15 cellular contexts compared by ENCODE assay signal in genomic region chr17:1880851-1881630, GRCh38. TPM values are rescaled to one million over a fixed set of nuclear protein-coding genes. Genes with fewer than 3 reads are reported as not detected.
DNase-seq lines count a peak whose midpoint lies in the region; ATAC-seq and TF ChIP-seq lines count a peak whose summit lies in the region.
"Had no signal": no experiment of that assay in that cellular context is flagged by ENCODE, and none has a peak within 500 bp of the region (broad histone marks: within the 10 kb centered on the region; RNA-seq: fewer than 3 reads in every experiment).

No MANE protein-coding gene starts in this region.

- no peak overlapping the region for H2BK15ac ChIP-seq in IMR-90 (ENCODE audit: low read depth, low read length)

- H3K4me2 ChIP-seq in IMR-90 (ENCODE audit: low read depth, low read length), result no peak overlapping the region

- peak; percentile 40; the same call in 1 of the 2 replicates for ATAC-seq in IMR-90 (ENCODE audit: low read depth)
- ATAC-seq in left ventricle myocardium superior, result peak; percentile 58
- no peak for ATAC-seq in body of pancreas
- no peak for ATAC-seq in HG02973 (IDR thresholded peaks at IDR 0.05; ENCODE audit: unreplicated experiment)
- ATAC-seq: PC-3 had no signal

- H2BK120ac ChIP-seq in IMR-90 (ENCODE audit: low read depth, low read length), result no peak overlapping the region

- no peaks in the 10 kb centered on the region for H4K20me1 ChIP-seq in IMR-90 (ENCODE audit: insufficient read depth, low read length)

- TF ChIP-seq CTCF in IMR-90 (conservative IDR thresholded peaks at IDR 0.05; ENCODE audit: low read depth, low read length) (no peak), body of pancreas (IDR thresholded peaks at IDR 0.05) (no peak)

- CTCF ChIA-PET in IMR-90 (lab: Yijun Ruan, JAX), result interaction anchor here (0.9 to 1.0 kb wide), 2 partner anchors 12 to 159 kb away, joined by 3 read pairs; no protein-coding TSS in a partner anchor

- H4K5ac ChIP-seq in IMR-90 (ENCODE audit: low read depth, low read length), result no peak overlapping the region

- no peak overlapping the region for H4K8ac ChIP-seq in IMR-90 (ENCODE audit: low read depth in 2 of 2, low read length in 2 of 2)

- no peak for TF ChIP-seq RAD21 in IMR-90 (IDR thresholded peaks at IDR 0.05; ENCODE audit: low read length)

- no peaks in the 10 kb centered on the region; a peak in 1 of 4 replicates for H3K79me1 ChIP-seq in IMR-90 (ENCODE audit: low read depth in 1 of 2, low read length in 2 of 2)

- no peak overlapping the region for H4K91ac ChIP-seq in IMR-90 (ENCODE audit: insufficient read depth, low read depth, low read length)

- no peak overlapping the region for H3K23ac ChIP-seq in IMR-90 (ENCODE audit: low read depth, low read length)

- no peaks in the 10 kb centered on the region for H3K9me3 ChIP-seq in IMR-90 (ENCODE audit: control insufficient read depth, insufficient read depth, low read length)
- no peaks in the 10 kb centered on the region for H3K9me3 ChIP-seq in body of pancreas

- H2BK5ac ChIP-seq in IMR-90 (ENCODE audit: low read depth, low read length, poor library complexity, severe bottlenecking), result no peak overlapping the region

- H3K56ac ChIP-seq in IMR-90 (ENCODE audit: extremely low read depth, insufficient read depth, low read length), result no peak overlapping the region

- H3K4me3 ChIP-seq in IMR-90 (ENCODE audit: insufficient read depth, low read depth, low read length) (no peak overlapping the region), body of pancreas (no peak overlapping the region)
- H3K4me3 ChIP-seq: lung had no signal

- H3K18ac ChIP-seq in IMR-90 (ENCODE audit: low read depth, low read length), result no peak overlapping the region

- H3K36me3 ChIP-seq in IMR-90 (ENCODE audit: control insufficient read depth, insufficient read depth, low read length), result peaks cover 48% of the 10 kb centered on the region
- H3K36me3 ChIP-seq in body of pancreas (replicated peaks in 1 of 2; ENCODE audit: insufficient read depth in 1 of 2, low read depth in 2 of 2), result peaks cover 0 to 17% of the 10 kb centered on the region in 2 donors

- H3K4ac ChIP-seq in IMR-90 (ENCODE audit: low read depth, low read length), result no peak overlapping the region

- in situ Hi-C loops in IMR-90 (cut with MboI; ENCODE audit: low sequenced_read_pairs), result no loop called here

- no peak overlapping the region for H3K27ac ChIP-seq in IMR-90 (ENCODE audit: insufficient read depth, low read length)
- peak overlapping the region; percentile 65 for H3K27ac ChIP-seq in substantia nigra (ENCODE audit: low read depth, low read length, poor library complexity, severe bottlenecking)
- no peak overlapping the region for H3K27ac ChIP-seq in body of pancreas

- intact Hi-C loops in IMR-90 (cut with micrococcal nuclease), result no loop called here
- intact Hi-C loops in left ventricle myocardium superior (cut with micrococcal nuclease), result no loop called here
- intact Hi-C loops in body of pancreas (cut with DNase I), result no loop called here

- H3K4me1 ChIP-seq in IMR-90 (ENCODE audit: control insufficient read depth, insufficient read depth, low read length), result no peaks in the 10 kb centered on the region
- no peaks in the 10 kb centered on the region for H3K4me1 ChIP-seq in body of pancreas

- POLR2A ChIA-PET in IMR-90 (lab: Charles Lee; ENCODE audit: unreplicated experiment), result no interaction called here

- H3K9me1 ChIP-seq in IMR-90 (ENCODE audit: insufficient read depth, low read length), result no peaks in the 10 kb centered on the region; the same call in 1 of the 2 replicates

- BruUV-seq in IMR-90 (replicated peaks; lab: Mats Ljungman, UMichigan), result no TSS peak

- TF ChIP-seq POLR2A in IMR-90 (IDR thresholded peaks at IDR 0.05; ENCODE audit: low read depth, low read length) (no peak), body of pancreas (IDR thresholded peaks at IDR 0.05) (no peak)

- H3K14ac ChIP-seq in IMR-90 (replicated peaks; ENCODE audit: low read depth, low read length), result no peak overlapping the region

- H3K9ac ChIP-seq in IMR-90 (ENCODE audit: low read depth, low read length), result no peak overlapping the region

- WGBS in IMR-90 (ENCODE audit: extremely low coverage in 2 of 2, insufficient read length in 1 of 2), 2 experiments, result 79% methylated on average over 6 of the region's 12 CpGs; no CpG with 5 or more reads in 1 of the 2 experiments
- 86 to 90% methylated on average over 12 of the region's 12 CpGs for WGBS in body of pancreas, 2 donors

- H3K27me3 ChIP-seq in IMR-90 (ENCODE audit: control insufficient read depth, insufficient read depth, low read length) (no peaks in the 10 kb centered on the region), body of pancreas (no peaks in the 10 kb centered on the region)

- DNase-seq in IMR-90, result peak; percentile 39
- DNase-seq in astrocyte of the hippocampus (ENCODE audit: low read depth, low spot score), result peak; percentile 36
- no peak for DNase-seq in left ventricle myocardium superior
- DNase-seq in substantia nigra (lab: John Stamatoyannopoulos, UW), result peak in 31 of 49 donors; percentile 2 to 70 (median 22)
- no peak for DNase-seq in body of pancreas
- DNase-seq in NOMO-1 (lab: John Stamatoyannopoulos, UW; ENCODE audit: unreplicated experiment in 2 of 2), result no peak
- DNase-seq: activated CD4-positive, alpha-beta T cell treated with anti-CD3 and anti-CD28 coated beads for 1 hour; activated T-cell treated with anti-CD3 and anti-CD28 coated beads for 4 hours; EL; NCI-H1436; occipital lobe; PC-3; T-helper 1 cell had no signal

- H2AFZ ChIP-seq in IMR-90 (replicated peaks; ENCODE audit: low read length, poor library complexity), result no peak overlapping the region

- H2AK5ac ChIP-seq in IMR-90 (ENCODE audit: low read depth, low read length), result no peak overlapping the region

- dilution Hi-C loops in IMR-90 (cut with HindIII; ENCODE audit: low sequenced_read_pairs, unreplicated experiment), result no loop called here

- no peak overlapping the region for H2BK20ac ChIP-seq in IMR-90 (ENCODE audit: low read depth, low read length)

- H2AK9ac ChIP-seq in IMR-90 (replicated peaks; ENCODE audit: low read depth, low read length, poor library complexity), result no peak overlapping the region

TF ChIP-seq in IMR-90, 13 proteins besides CTCF, POLR2A, EP300 and RAD21:
- TF ChIP-seq CHD1 (IDR thresholded peaks at IDR 0.05; ENCODE audit: low read depth, low read length), result no peak
- no peak for TF ChIP-seq MAZ (IDR thresholded peaks at IDR 0.05; ENCODE audit: borderline replicate concordance, low read depth, low read length)
- no peak for TF ChIP-seq RFX5 (IDR thresholded peaks at IDR 0.05; ENCODE audit: low read depth, low read length)
- TF ChIP-seq SMC3 (IDR thresholded peaks at IDR 0.05; ENCODE audit: low read depth, low read length), result no peak
- no peak for TF ChIP-seq USF2 (IDR thresholded peaks at IDR 0.05; ENCODE audit: low read depth, low read length)
- TF ChIP-seq ELK1 (IDR thresholded peaks at IDR 0.05; ENCODE audit: borderline replicate concordance, low read depth, low read length), result no peak
- TF ChIP-seq MXI1 (IDR thresholded peaks at IDR 0.05; ENCODE audit: borderline replicate concordance, low read depth, low read length), result no peak
- no peak for TF ChIP-seq NFE2L2 (IDR thresholded peaks at IDR 0.05; ENCODE audit: low read depth, low read length)
- TF ChIP-seq MAFK (IDR thresholded peaks at IDR 0.05; ENCODE audit: low read depth, low read length), result no peak

RNA-seq across cellular contexts. Expression of gene RPA1, which starts 51.2 kb away (rescaled TPM):
- total RNA-seq in IMR-90 (2012; rRNA removed) (32.8 and 38.4 TPM in 2 replicates), left ventricle myocardium superior (46.0 TPM), body of pancreas (10 to 100 TPM in 1 of 2 donors, 1 to 10 TPM in 1; 8.9 to 11.9 TPM)
- polyA plus RNA-seq in IMR-90 (2012; rRNA removed), result 44.3 and 48.2 TPM in 2 replicates
- polyA plus RNA-seq in IMR-90 (2012; cell fraction: cytosol; rRNA removed), result 20.4 and 27.8 TPM in 2 replicates
- polyA plus RNA-seq in IMR-90 (2012; cell fraction: nucleus; rRNA removed; ENCODE audit: low replicate concordance), result 15.2 and 33.0 TPM in 2 replicates

RNA-seq across cellular contexts. Expression of gene SMYD4, which starts 51.3 kb away (rescaled TPM):
- total RNA-seq in IMR-90 (2012; rRNA removed), result 6.7 and 7.2 TPM in 2 replicates
- 4.3 and 5.3 TPM in 2 replicates for polyA plus RNA-seq in IMR-90 (2012; rRNA removed)
- polyA plus RNA-seq in IMR-90 (2012; cell fraction: cytosol; rRNA removed), result 1.9 and 2.0 TPM in 2 replicates
- 6.4 and 12.5 TPM in 2 replicates for polyA plus RNA-seq in IMR-90 (2012; cell fraction: nucleus; rRNA removed; ENCODE audit: low replicate concordance)
- total RNA-seq in left ventricle myocardium superior, result 6.9 TPM
- 1 to 10 TPM; 4.0 to 7.0 TPM for total RNA-seq in body of pancreas

Comparison
In these comparisons a context has a peak if more than half of its experiments do, and no peak if none do; other contexts are left out.
1. ATAC-seq: peak in IMR-90 (single experiment) and left ventricle myocardium superior (single experiment); none in body of pancreas (single experiment) and HG02973 (single experiment).
2. DNase-seq: peak in IMR-90 (single experiment), astrocyte of the hippocampus (single experiment) and substantia nigra (31 of 49); none in left ventricle myocardium superior (single experiment), body of pancreas (0 of 4) and NOMO-1 (0 of 2).